Comparison of ENCODE assay signal across 8 cellular contexts in genomic region chr11:119641991-119642745, GRCh38.
DNase-seq lines count a peak whose midpoint lies in the region; ATAC-seq, FAIRE-seq and TF ChIP-seq lines count a peak whose summit lies in the region.

No MANE protein-coding gene starts in this region.

- dilution Hi-C loops in endothelial cell of umbilical vein (cut with MboI; ENCODE audit: extremely low pct_ligation_motif_present, low sequenced_read_pairs), result no loop called here

- no TSS peak for BruUV-seq in endothelial cell of umbilical vein (replicated peaks; lab: Mats Ljungman, UMichigan)

- H2AFZ ChIP-seq in endothelial cell of umbilical vein (ENCODE audit: low read depth, low read length), result no peak overlapping the region
- no peak overlapping the region for H2AFZ ChIP-seq in smooth muscle cell (ENCODE audit: low read depth)

- H3K27me3 ChIP-seq in endothelial cell of umbilical vein (ENCODE audit: control insufficient read depth in 2 of 2, insufficient read depth in 2 of 2, low read length in 2 of 2) (peaks cover 0 to 2% of the 10 kb centered on the region in 2 experiments), smooth muscle cell (ENCODE audit: low read depth) (no peaks in the 10 kb centered on the region)

- 67% methylated on average over 11 of the region's 12 CpGs for WGBS in smooth muscle cell (ENCODE audit: low lambda C conversion rate)

- no peak for TF ChIP-seq POLR2A in endothelial cell of umbilical vein (IDR thresholded peaks at IDR 0.05; ENCODE audit: low read depth, low read length)

- no peaks in the 10 kb centered on the region for H4K20me1 ChIP-seq in endothelial cell of umbilical vein (replicated peaks; ENCODE audit: control insufficient read depth, extremely low read depth, insufficient read depth, low read length)
- H4K20me1 ChIP-seq in smooth muscle cell (ENCODE audit: low read depth), result no peaks in the 10 kb centered on the region

- no peak overlapping the region for H3K4me2 ChIP-seq in endothelial cell of umbilical vein (ENCODE audit: insufficient read depth, low read length)
- no peak overlapping the region for H3K4me2 ChIP-seq in smooth muscle cell

- H3K9me1 ChIP-seq in endothelial cell of umbilical vein (replicated peaks; ENCODE audit: control insufficient read depth, extremely low read depth, insufficient read depth, low read length), result no peaks in the 10 kb centered on the region

- FAIRE-seq in endothelial cell of umbilical vein (lab: Jason Lieb, UNC), result peak; percentile 78

- POLR2A ChIA-PET in endothelial cell of umbilical vein (lab: Charles Lee), result interaction anchor here (0.7 kb wide), 1 partner anchor 87 kb away, joined by 3 read pairs; the partner anchor contains the start of gene NECTIN1

- H3K36me3 ChIP-seq in endothelial cell of umbilical vein (ENCODE audit: control insufficient read depth in 2 of 2, extremely low read depth in 1 of 2, insufficient read depth in 2 of 2, low read length in 2 of 2), result no peaks in the 10 kb centered on the region
- no peaks in the 10 kb centered on the region for H3K36me3 ChIP-seq in smooth muscle cell (ENCODE audit: low read depth)

- no peaks in the 10 kb centered on the region for H3K9me3 ChIP-seq in endothelial cell of umbilical vein (replicated peaks; ENCODE audit: control insufficient read depth, insufficient read depth, low read length)
- no peaks in the 10 kb centered on the region for H3K9me3 ChIP-seq in smooth muscle cell (replicated peaks; ENCODE audit: low read depth)

- TF ChIP-seq CTCF in GM12873 (IDR thresholded peaks at IDR 0.05; ENCODE audit: insufficient read depth, low read depth, low read length, missing control alignments), result peak; percentile 77
- TF ChIP-seq CTCF in endothelial cell of umbilical vein (IDR thresholded peaks at IDR 0.05; ENCODE audit: extremely low read depth in 1 of 2, insufficient read depth in 1 of 2, low read depth in 1 of 2, low read length in 2 of 2), result peak; percentile 59 to 69
- TF ChIP-seq CTCF in smooth muscle cell (IDR thresholded peaks at IDR 0.05; ENCODE audit: borderline replicate concordance, insufficient read depth, poor library complexity, severe bottlenecking), result peak; percentile 43
- no peak for TF ChIP-seq CTCF in omental fat pad (IDR thresholded peaks at IDR 0.05)

- no peaks in the 10 kb centered on the region for H3K79me2 ChIP-seq in endothelial cell of umbilical vein (ENCODE audit: control insufficient read depth, insufficient read depth, low read length)
- no peaks in the 10 kb centered on the region for H3K79me2 ChIP-seq in smooth muscle cell (ENCODE audit: low read depth)

- H3K27ac ChIP-seq in endothelial cell of umbilical vein (ENCODE audit: insufficient read depth, low read depth, low read length) (no peak overlapping the region), smooth muscle cell (ENCODE audit: low read depth) (no peak overlapping the region)

- H3F3A ChIP-seq in smooth muscle cell (ENCODE audit: low read depth), result no peaks in the 10 kb centered on the region

- no peaks in the 10 kb centered on the region for H3K4me1 ChIP-seq in endothelial cell of umbilical vein (ENCODE audit: control insufficient read depth, extremely low read depth, insufficient read depth, low read length)
- H3K4me1 ChIP-seq in smooth muscle cell (ENCODE audit: low read depth), result peaks cover 9% of the 10 kb centered on the region

- CTCF ChIA-PET in endothelial cell of umbilical vein (lab: Charles Lee), result interaction anchor here (0.6 to 3.9 kb wide), 32 partner anchors 8 to 470 kb away, joined by 3 to 22 read pairs (median 4); partner anchors contain the start of gene NECTIN1

- ATAC-seq in omental fat pad (ENCODE audit: low FRiP score) (no peak), HG03354 (IDR thresholded peaks at IDR 0.05; ENCODE audit: poor library complexity, severe bottlenecking, unreplicated experiment) (no peak)

- peak; percentile 19 to 38 for DNase-seq in AML-193 (lab: John Stamatoyannopoulos, UW)
- DNase-seq in NCI-H748 (lab: John Stamatoyannopoulos, UW; ENCODE audit: unreplicated experiment), result peak; percentile 29
- peak; percentile 13 for DNase-seq in endothelial cell of umbilical vein (ENCODE audit: low read depth, low spot score)
- DNase-seq in smooth muscle cell (lab: John Stamatoyannopoulos, UW; ENCODE audit: unreplicated experiment), result no peak
- no peak for DNase-seq in omental fat pad (ENCODE audit: low spot score)
- no peak for DNase-seq in effector CD4-positive, alpha-beta T cell

- H3K4me3 ChIP-seq in endothelial cell of umbilical vein (replicated peaks in 1 of 3; ENCODE audit: insufficient read depth in 1 of 3, low read depth in 1 of 3, low read length in 3 of 3), result no peak overlapping the region
- H3K4me3 ChIP-seq in smooth muscle cell, result no peak overlapping the region

- intact Hi-C loops in endothelial cell of umbilical vein (cut with micrococcal nuclease), result loop anchor here (1.0 to 5.0 kb wide), 4 partner anchors 87 to 466 kb away; partner anchors contain the start of gene NECTIN1

- H3K9ac ChIP-seq in endothelial cell of umbilical vein (replicated peaks; ENCODE audit: extremely low read depth, insufficient read depth, low read length), result no peak overlapping the region
- no peak overlapping the region for H3K9ac ChIP-seq in smooth muscle cell (ENCODE audit: low read depth)

TF ChIP-seq in endothelial cell of umbilical vein, 7 proteins besides CTCF, POLR2A, EP300 and RAD21:
- TF ChIP-seq GATA2 (IDR thresholded peaks at IDR 0.05; ENCODE audit: insufficient read depth, insufficient read length, low read depth, low read length) (no peak), FOS (IDR thresholded peaks at IDR 0.05; ENCODE audit: borderline replicate concordance, insufficient read depth, low read length) (no peak), JUN (IDR thresholded peaks at IDR 0.05; ENCODE audit: borderline replicate concordance, insufficient read depth, insufficient read length, low read depth) (no peak), MAX (IDR thresholded peaks at IDR 0.05; ENCODE audit: insufficient read depth, insufficient read length) (no peak), POLR2AphosphoS5 (IDR thresholded peaks at IDR 0.05; ENCODE audit: insufficient read depth, low read depth, low read length) (no peak), MYC (IDR thresholded peaks at IDR 0.05; ENCODE audit: low read depth, low read length) (no peak), EZH2 (IDR thresholded peaks at IDR 0.05; ENCODE audit: borderline replicate concordance, low read depth, low read length, severe bottlenecking) (no peak)

Comparison
In these comparisons a context has a peak if more than half of its experiments do, and no peak if none do; other contexts are left out.
1. DNase-seq: peak in AML-193 (2 of 2), NCI-H748 (single experiment) and endothelial cell of umbilical vein (single experiment); none in smooth muscle cell (single experiment), omental fat pad (single experiment) and effector CD4-positive, alpha-beta T cell (single experiment).
2. CTCF ChIP-seq: peak in GM12873 (single experiment), endothelial cell of umbilical vein (2 of 2) and smooth muscle cell (single experiment); none in omental fat pad (0 of 3).